19 cellular contexts compared by ENCODE assay signal in genomic region chr17:33290156-33290697, GRCh38. TPM values are rescaled to one million over a fixed set of nuclear protein-coding genes. Genes with fewer than 3 reads are reported as not detected.
"Had no signal": no experiment of that assay in that cellular context is flagged by ENCODE, and none has a peak within 500 bp of the region (broad histone marks: within the 10 kb centered on the region; RNA-seq: fewer than 3 reads in every experiment).

No MANE protein-coding gene starts in this region.

- H3K4me3 Mint-ChIP-seq: activated B cell treated with CpG ODN at 0.5 μM for 24 hours; activated CD8-positive, alpha-beta T cell treated with anti-CD3 and anti-CD28 coated beads for 36 hours; T-helper 2 cell treated with Interferon-gamma antibody and Interleukin-4, amounts not matched to agents 5 μg/mL and 100 μg/mL, for 36 hours had no signal

- H3K4me1 ChIP-seq: parathyroid adenoma had no signal

- H3K4me3 ChIP-seq: SJSA1, tibial nerve had no signal

- DNase-seq: activated B cell treated with CpG ODN at 0.5 μM for 24 hours; activated CD4-positive, alpha-beta T cell treated with anti-CD3 and anti-CD28 coated beads for 48 hours; activated CD8-positive, alpha-beta T cell treated with anti-CD3 and anti-CD28 coated beads for 36 hours; activated gamma-delta T cell; activated T-cell treated with anti-CD3 and anti-CD28 coated beads, Interleukin-2, amount 50 U/mL, for 72 hours; amniotic stem cell; hippocampal formation; SW 1271 had no signal

- H3K36me3 Mint-ChIP-seq: activated naive CD8-positive, alpha-beta T cell; stimulated activated effector memory CD8-positive, alpha-beta T cell treated with anti-CD3 and anti-CD28 coated beads, Interleukin-12 subunit alpha, Interleukin-12 subunit beta, amount 100 ng/mL, for 72 hours had no signal

- H3K27ac Mint-ChIP-seq: activated B cell treated with CpG ODN at 0.5 μM for 24 hours; activated CD8-positive, alpha-beta T cell treated with anti-CD3 and anti-CD28 coated beads for 36 hours; activated naive CD8-positive, alpha-beta T cell; activated T-cell treated with anti-CD3 and anti-CD28 coated beads, Interleukin-2, amount 50 U/mL, for 72 hours; stimulated activated effector memory CD8-positive, alpha-beta T cell treated with anti-CD3 and anti-CD28 coated beads, Interleukin-12 subunit alpha, Interleukin-12 subunit beta, amount 100 ng/mL, for 72 hours; T-helper 2 cell treated with Interferon-gamma antibody and Interleukin-4, amounts not matched to agents 5 μg/mL and 100 μg/mL, for 36 hours had no signal

- H3K9ac ChIP-seq: parathyroid adenoma had no signal

- H3K9me3 Mint-ChIP-seq: activated B cell treated with CpG ODN at 0.5 μM for 24 hours; activated CD8-positive, alpha-beta T cell treated with anti-CD3 and anti-CD28 coated beads for 36 hours; activated T-cell treated with anti-CD3 and anti-CD28 coated beads, Interleukin-2, amount 50 U/mL, for 72 hours; stimulated activated effector memory CD8-positive, alpha-beta T cell treated with anti-CD3 and anti-CD28 coated beads, Interleukin-12 subunit alpha, Interleukin-12 subunit beta, amount 100 ng/mL, for 72 hours; T-helper 2 cell treated with Interferon-gamma antibody and Interleukin-4, amounts not matched to agents 5 μg/mL and 100 μg/mL, for 36 hours had no signal

- H3K36me3 ChIP-seq: esophagus muscularis mucosa, neutrophil, SJSA1, tibial nerve had no signal

- H3K27ac ChIP-seq: esophagus muscularis mucosa, neutrophil, parathyroid adenoma, SJSA1, tibial nerve had no signal

- H3K9me3 ChIP-seq: esophagus muscularis mucosa, neutrophil, tibial nerve had no signal

RNA-seq across cellular contexts. Expression of gene ASIC2, which starts 2.9 kb away (rescaled TPM):
- total RNA-seq: activated B cell treated with CpG ODN at 0.5 μM for 24 hours; activated CD8-positive, alpha-beta T cell treated with anti-CD3 and anti-CD28 coated beads for 36 hours; activated T-cell treated with anti-CD3 and anti-CD28 coated beads, Interleukin-2, amount 50 U/mL, for 72 hours; chondrocyte; dermis microvascular lymphatic vessel endothelial cell; mesenteric fat pad; SJSA1 had no signal
